Comparison of ENCODE assay signal across 11 cellular contexts in genomic region chr16:2238396-2239230, GRCh38. TPM values are rescaled to one million over a fixed set of nuclear protein-coding genes. Genes with fewer than 3 reads are reported as not detected.
DNase-seq lines count a peak whose midpoint lies in the region; ATAC-seq and TF ChIP-seq lines count a peak whose summit lies in the region.
"Had no signal": no experiment of that assay in that cellular context is flagged by ENCODE, and none has a peak within 500 bp of the region (broad histone marks: within the 10 kb centered on the region; RNA-seq: fewer than 3 reads in every experiment).

No MANE protein-coding gene starts in this region.

- H3K4me1 Mint-ChIP-seq in GM23338, result no peaks in the 10 kb centered on the region
- H3K4me1 Mint-ChIP-seq in natural killer cell treated with Interleukin-12 subunit alpha and Interleukin-12 subunit beta and Interleukin-15 and Interleukin-18, amount 100 ng/mL, for 72 hours (ENCODE audit: low read depth in 2 of 2), result peaks cover 0 to 2% of the 10 kb centered on the region in 2 donors
- H3K4me1 Mint-ChIP-seq: central memory CD8-positive, alpha-beta T cell had no signal

- H3K4me3 ChIP-seq in GM23338, result peak overlapping the region; percentile 65; the same call in 1 of the 2 replicates
- no peak overlapping the region for H3K4me3 ChIP-seq in WERI-Rb-1 (ENCODE audit: low read depth, low read length)
- no peak overlapping the region for H3K4me3 ChIP-seq in right lobe of liver
- H3K4me3 ChIP-seq in spleen, result no peak overlapping the region
- H3K4me3 ChIP-seq: MG63 had no signal

- no peak for TF ChIP-seq POLR2A in right lobe of liver (IDR thresholded peaks at IDR 0.05)
- TF ChIP-seq POLR2A in spleen (IDR thresholded peaks at IDR 0.05), result no peak

- H4K20me1 ChIP-seq in GM23338 (replicated peaks; ENCODE audit: insufficient read depth), result no peaks in the 10 kb centered on the region; the same call in 1 of the 2 replicates

- H3K9me3 ChIP-seq in WERI-Rb-1 (ENCODE audit: severe bottlenecking) (no peaks in the 10 kb centered on the region), right lobe of liver (no peaks in the 10 kb centered on the region), spleen (no peaks in the 10 kb centered on the region)
- H3K9me3 ChIP-seq: esophagus muscularis mucosa, MG63 had no signal

- WGBS in right lobe of liver (ENCODE audit: insufficient coverage, low coverage, low lambda C conversion rate, missing lambda C conversion rate), result 80% methylated on average over 1 of the region's 22 CpGs
- 64 to 85% (median 78%) methylated on average over 14 to 22 of the region's 22 CpGs for WGBS in spleen, 5 donors

- DNase-seq in GM23338 (ENCODE audit: low spot score), result peak; percentile 45
- no peak for DNase-seq in WERI-Rb-1
- DNase-seq in right lobe of liver, result no peak
- DNase-seq in natural killer cell treated with Interleukin-12 subunit alpha and Interleukin-12 subunit beta and Interleukin-15 and Interleukin-18, amount 100 ng/mL, for 72 hours (ENCODE audit: low spot score), result no peak
- no peak for DNase-seq in spleen
- DNase-seq: activated naive CD4-positive, alpha-beta T cell treated with anti-CD3 and anti-CD28 coated beads, Interleukin-2, amount 50 U/mL, for 16 hours; MG63 had no signal

- peaks cover 27% of the 10 kb centered on the region for H3K36me3 Mint-ChIP-seq in GM23338 (ENCODE audit: low read depth)
- H3K36me3 Mint-ChIP-seq in natural killer cell treated with Interleukin-12 subunit alpha and Interleukin-12 subunit beta and Interleukin-15 and Interleukin-18, amount 100 ng/mL, for 72 hours, result no peaks in the 10 kb centered on the region

- H3K4me3 Mint-ChIP-seq in GM23338, result no peak overlapping the region
- H3K4me3 Mint-ChIP-seq in natural killer cell treated with Interleukin-12 subunit alpha and Interleukin-12 subunit beta and Interleukin-15 and Interleukin-18, amount 100 ng/mL, for 72 hours, result no peak overlapping the region
- H3K4me3 Mint-ChIP-seq: CD4-positive, alpha-beta memory T cell; central memory CD8-positive, alpha-beta T cell had no signal

- H3K27ac ChIP-seq in GM23338 (ENCODE audit: low read depth) (no peak overlapping the region), WERI-Rb-1 (peak overlapping the region; percentile 25), right lobe of liver (no peak overlapping the region), spleen (no peak overlapping the region)

- H3K27me3 ChIP-seq in GM23338 (ENCODE audit: insufficient read depth) (peaks cover 18% of the 10 kb centered on the region), WERI-Rb-1 (ENCODE audit: insufficient read depth, low read depth, severe bottlenecking) (no peaks in the 10 kb centered on the region), right lobe of liver (no peaks in the 10 kb centered on the region), spleen (replicated peaks in 1 of 7) (peaks cover 0 to 46% (median 26%) of the 10 kb centered on the region in 7 donors)
- H3K27me3 ChIP-seq: MG63 had no signal

- H3K4me1 ChIP-seq in GM23338 (ENCODE audit: insufficient read depth) (no peaks in the 10 kb centered on the region), right lobe of liver (peaks cover 0 to 17% (median 0%) of the 10 kb centered on the region in 4 donors), spleen (peaks cover 11 to 44% (median 19%) of the 10 kb centered on the region in 6 donors)

- H3K4me2 ChIP-seq in GM23338, result no peak overlapping the region; the same call in 1 of the 2 replicates

- H3K9me3 Mint-ChIP-seq in GM23338, result no peaks in the 10 kb centered on the region
- no peaks in the 10 kb centered on the region for H3K9me3 Mint-ChIP-seq in natural killer cell treated with Interleukin-12 subunit alpha and Interleukin-12 subunit beta and Interleukin-15 and Interleukin-18, amount 100 ng/mL, for 72 hours
- H3K9me3 Mint-ChIP-seq: CD4-positive, alpha-beta memory T cell; central memory CD8-positive, alpha-beta T cell had no signal

- H3K36me3 ChIP-seq in GM23338 (ENCODE audit: insufficient read depth), result no peaks in the 10 kb centered on the region; the same call in 1 of the 2 replicates
- peaks cover 95% of the 10 kb centered on the region for H3K36me3 ChIP-seq in WERI-Rb-1
- peaks cover 0 to 35% (median 14%) of the 10 kb centered on the region in 4 donors for H3K36me3 ChIP-seq in right lobe of liver
- peaks cover 7 to 88% (median 38%) of the 10 kb centered on the region in 6 donors for H3K36me3 ChIP-seq in spleen

- no peaks in the 10 kb centered on the region for H3K79me2 ChIP-seq in GM23338 (replicated peaks; ENCODE audit: insufficient read depth)

- no peaks in the 10 kb centered on the region for H3K9me2 ChIP-seq in GM23338 (ENCODE audit: insufficient read depth)

- H3K27me3 Mint-ChIP-seq in GM23338 (ENCODE audit: insufficient read depth, low read depth, poor library complexity), result peaks cover 31% of the 10 kb centered on the region
- peaks cover 0 to 2% of the 10 kb centered on the region in 2 donors for H3K27me3 Mint-ChIP-seq in natural killer cell treated with Interleukin-12 subunit alpha and Interleukin-12 subunit beta and Interleukin-15 and Interleukin-18, amount 100 ng/mL, for 72 hours
- H3K27me3 Mint-ChIP-seq: CD4-positive, alpha-beta memory T cell; central memory CD8-positive, alpha-beta T cell had no signal

- intact Hi-C loops in right lobe of liver (cut with DNase I) (no loop called here), spleen (cut with DNase I; ENCODE audit: low total_unique reads) (no loop called here)

- no peak overlapping the region for H3K27ac Mint-ChIP-seq in GM23338
- H3K27ac Mint-ChIP-seq in natural killer cell treated with Interleukin-12 subunit alpha and Interleukin-12 subunit beta and Interleukin-15 and Interleukin-18, amount 100 ng/mL, for 72 hours, result no peak overlapping the region
- H3K27ac Mint-ChIP-seq: CD4-positive, alpha-beta memory T cell had no signal

- H2AFZ ChIP-seq in GM23338, result no peak overlapping the region

- peak; percentile 16 for ATAC-seq in GM23338
- peak; percentile 13 to 33 (median 16) for ATAC-seq in right lobe of liver
- ATAC-seq in HG03565 (IDR thresholded peaks at IDR 0.05; ENCODE audit: unreplicated experiment), result no peak
- no peak for ATAC-seq in natural killer cell treated with Interleukin-12 subunit alpha and Interleukin-12 subunit beta and Interleukin-15 and Interleukin-18, amount 100 ng/mL, for 72 hours

- 0 out of 4 replicates have a peak, but pooled peaks of 1 of the 2 experiments have one; percentile 21 for TF ChIP-seq CTCF in GM23338 (conservative IDR thresholded peaks at IDR 0.05; ENCODE audit: low read depth in 2 of 2)
- TF ChIP-seq CTCF in WERI-Rb-1 (IDR thresholded peaks at IDR 0.05; ENCODE audit: low read depth, low read length), result no peak
- no peak for TF ChIP-seq CTCF in right lobe of liver (IDR thresholded peaks at IDR 0.05)
- no peak for TF ChIP-seq CTCF in spleen (IDR thresholded peaks at IDR 0.05 in 8 of 11, conservative IDR thresholded peaks at IDR 0.05 in 3 of 11)

- H3F3A ChIP-seq in GM23338 (replicated peaks; ENCODE audit: low read depth), result peaks cover 2% of the 10 kb centered on the region; the same call in 1 of the 2 replicates

TF ChIP-seq in GM23338, 12 proteins besides CTCF, POLR2A, EP300 and RAD21 (continues in another document):
- TF ChIP-seq POLR2AphosphoS5 (IDR thresholded peaks at IDR 0.05; ENCODE audit: low read depth), result peak; percentile 39; the same call in 1 of the 2 replicates

RNA-seq across cellular contexts. Expression of gene DNASE1L2, which starts 2.4 kb away (rescaled TPM):
- total RNA-seq in GM23338 (2014; rRNA removed; shearing (Covaris generic)), result 0.66 TPM in 1 of 2 replicates, not detected in the other
- polyA plus RNA-seq in GM23338 (2016; fragmentation: Nextera tagmentation; extraction: Ambion mirVana), result 0.23 and 0.42 TPM in 2 replicates
- total RNA-seq in right lobe of liver, result 1 to 10 TPM in 1 of 6 experiments, under 1 TPM in 4, not detected in 1; 0.31 to 1.1 (median 0.40) TPM
- total RNA-seq in natural killer cell treated with Interleukin-12 subunit alpha and Interleukin-12 subunit beta and Interleukin-15 and Interleukin-18, amount 100 ng/mL, for 72 hours, result 1 to 10 TPM in 1 of 2 donors, under 1 TPM in 1; 0.88 to 3.5 TPM
- total RNA-seq in spleen, result 1 to 10 TPM in 4 of 7 donors, under 1 TPM in 3; 0.72 to 1.7 (median 1.3) TPM
- 1 to 10 TPM in 2 of 3 donors, under 1 TPM in 1; 0.59 to 2.2 (median 1.2) TPM for polyA plus RNA-seq in spleen
- polyA plus RNA-seq: CD4-positive, alpha-beta memory T cell had no signal

RNA-seq across cellular contexts. Expression of gene ECI1, which starts 12.8 kb away (rescaled TPM):
- 117 and 118 TPM in 2 replicates for total RNA-seq in GM23338 (2014; rRNA removed; shearing (Covaris generic))
- 143 and 152 TPM in 2 replicates for polyA plus RNA-seq in GM23338 (2016; fragmentation: Nextera tagmentation; extraction: Ambion mirVana)
- total RNA-seq in right lobe of liver, result 100 to 1,000 TPM in 2 of 6 experiments, 10 to 100 TPM in 4; 68.1 to 150 (median 85.5) TPM
- 10 to 100 TPM; 29.1 to 51.1 TPM for total RNA-seq in natural killer cell treated with Interleukin-12 subunit alpha and Interleukin-12 subunit beta and Interleukin-15 and Interleukin-18, amount 100 ng/mL, for 72 hours
- 10 to 100 TPM; 20.6 to 35.2 (median 29.0) TPM for total RNA-seq in spleen
- 10 to 100 TPM; 42.0 to 54.8 (median 51.6) TPM for polyA plus RNA-seq in spleen

RNA-seq across cellular contexts. Expression of gene E4F1, which starts 15.2 kb away (rescaled TPM):
- 42.0 and 45.5 TPM in 2 replicates for total RNA-seq in GM23338 (2014; rRNA removed; shearing (Covaris generic))
- 22.6 and 22.7 TPM in 2 replicates for polyA plus RNA-seq in GM23338 (2016; fragmentation: Nextera tagmentation; extraction: Ambion mirVana)
- 10 to 100 TPM in 4 of 6 experiments, 1 to 10 TPM in 2; 8.9 to 11.3 (median 10.4) TPM for total RNA-seq in right lobe of liver
- 10 to 100 TPM; 27.5 to 51.8 TPM for total RNA-seq in natural killer cell treated with Interleukin-12 subunit alpha and Interleukin-12 subunit beta and Interleukin-15 and Interleukin-18, amount 100 ng/mL, for 72 hours
- 10 to 100 TPM; 22.7 to 41.4 (median 26.7) TPM for total RNA-seq in spleen
- polyA plus RNA-seq in spleen, result 10 to 100 TPM; 20.8 to 41.0 (median 38.4) TPM

RNA-seq across cellular contexts. Expression of gene PGP, which starts 24.0 kb away (rescaled TPM):
- total RNA-seq in GM23338 (2014; rRNA removed; shearing (Covaris generic)), result 59.3 and 80.3 TPM in 2 replicates
- polyA plus RNA-seq in GM23338 (2016; fragmentation: Nextera tagmentation; extraction: Ambion mirVana) (44.4 and 52.1 TPM in 2 replicates), spleen (10 to 100 TPM in 2 of 3 donors, 1 to 10 TPM in 1; 9.3 to 16.6 (median 12.4) TPM)
- total RNA-seq in right lobe of liver (10 to 100 TPM in 1 of 6 experiments, 1 to 10 TPM in 5; 3.8 to 14.2 (median 6.9) TPM), spleen (10 to 100 TPM in 6 of 7 donors, 1 to 10 TPM in 1; 9.4 to 20.2 (median 14.1) TPM)
- total RNA-seq in natural killer cell treated with Interleukin-12 subunit alpha and Interleukin-12 subunit beta and Interleukin-15 and Interleukin-18, amount 100 ng/mL, for 72 hours, result 10 to 100 TPM; 18.8 to 39.8 TPM

RNA-seq across cellular contexts. Expression of gene BRICD5, which starts 27.9 kb away (rescaled TPM):
- total RNA-seq in GM23338 (2014; rRNA removed; shearing (Covaris generic)), result 3.8 and 5.3 TPM in 2 replicates
- polyA plus RNA-seq in GM23338 (2016; fragmentation: Nextera tagmentation; extraction: Ambion mirVana) (4.8 and 6.3 TPM in 2 replicates), spleen (10 to 100 TPM; 18.2 to 40.2 (median 18.9) TPM)
- total RNA-seq in right lobe of liver (1 to 10 TPM in 4 of 6 experiments, under 1 TPM in 2; 0.74 to 3.7 (median 2.0) TPM), spleen (10 to 100 TPM in 2 of 7 donors, 1 to 10 TPM in 5; 3.5 to 12.8 (median 8.6) TPM)
- 10 to 100 TPM in 1 of 2 donors, 1 to 10 TPM in 1; 6.2 to 23.7 TPM for total RNA-seq in natural killer cell treated with Interleukin-12 subunit alpha and Interleukin-12 subunit beta and Interleukin-15 and Interleukin-18, amount 100 ng/mL, for 72 hours

Comparison
In these comparisons a context has a peak if more than half of its experiments do, and no peak if none do; other contexts are left out.
1. ATAC-seq: peak in GM23338 (single experiment) and right lobe of liver (4 of 4); none in HG03565 (single experiment) and natural killer cell treated with Interleukin-12 subunit alpha and Interleukin-12 subunit beta and Interleukin-15 and Interleukin-18, amount 100 ng/mL, for 72 hours (0 of 2).